Comparison of ENCODE assay signal across 16 cellular contexts in genomic region chr4:109682875-109683274, GRCh38. TPM values are rescaled to one million over a fixed set of nuclear protein-coding genes. Genes with fewer than 3 reads are reported as not detected.
A peak's percentile ranks its signal among the peaks of the same experiment; 100 is the strongest.
DNase-seq lines count a peak whose midpoint lies in the region; ATAC-seq, FAIRE-seq and TF ChIP-seq lines count a peak whose summit lies in the region.
"Had no signal": no experiment of that assay in that cellular context is flagged by ENCODE, and none has a peak within 500 bp of the region (broad histone marks: within the 10 kb centered on the region; RNA-seq: fewer than 3 reads in every experiment).

No MANE protein-coding gene starts in this region.

- H2BK120ac ChIP-seq in H1 (replicated peaks; ENCODE audit: low read depth, low read length) = no peak overlapping the region

- H2BK20ac ChIP-seq in H1 (ENCODE audit: low read length) = no peak overlapping the region

- H3K27me3 ChIP-seq in H1 (replicated peaks in 1 of 4; ENCODE audit: control insufficient read depth in 3 of 4, extremely low read depth in 1 of 4, insufficient read depth in 3 of 4, low read length in 3 of 4) = no peaks in the 10 kb centered on the region

- no peak overlapping the region for H4K8ac ChIP-seq in H1 (ENCODE audit: extremely low read depth, insufficient read depth, low read length)

- TF ChIP-seq CTCF in HEK293 (tag by site-specific recombination; IDR thresholded peaks at IDR 0.05) (no peak), H1 (IDR thresholded peaks at IDR 0.05; ENCODE audit: control extremely low read depth in 1 of 3, insufficient read depth in 1 of 3, low read depth in 1 of 3, low read length in 3 of 3) (no peak)

- no peaks in the 10 kb centered on the region for H3K79me1 ChIP-seq in H1 (ENCODE audit: low read depth, low read length)

- H4K5ac ChIP-seq in H1 (ENCODE audit: insufficient read length, low read depth, low read length) = no peak overlapping the region

- no peak for TF ChIP-seq EP300 in H1 (IDR thresholded peaks at IDR 0.05; ENCODE audit: borderline replicate concordance in 1 of 2, low read depth in 2 of 2, low read length in 2 of 2)

- TF ChIP-seq POLR2A in H1 (IDR thresholded peaks at IDR 0.05; ENCODE audit: control extremely low read depth in 1 of 2, low read depth in 2 of 2, low read length in 2 of 2) = no peak

- CTCF ChIA-PET in HEK293 (lab: Yijun Ruan, JAX) (interaction anchor here (0.9 kb wide), 1 partner anchor 256 kb away, joined by 5 read pairs; no protein-coding TSS in a partner anchor), H1 (lab: Charles Lee; ENCODE audit: partially characterized antibody) (interaction anchor here (0.6 to 1.6 kb wide), 5 partner anchors 16 to 250 kb away, joined by 3 to 4 read pairs (median 3); no protein-coding TSS in a partner anchor)

- no peak for DNase-seq in activated naive CD4-positive, alpha-beta T cell treated with anti-CD3 and anti-CD28 coated beads, Interleukin-2, amount 50 U/mL, for 16 hours
- DNase-seq in H1 (ENCODE audit: low read depth in 1 of 2, low spot score in 2 of 2) (no peak), SK-N-DZ (ENCODE audit: low spot score) (no peak)
- DNase-seq: DMS153, EL, KBM-7, NCI-H1092, NCI-H1694 treated with DMSO at 0.1 percent for 48 hours, NCI-H446, NCI-H748 treated with DMSO at 0.1 percent for 48 hours, PC-9 had no signal

- FAIRE-seq in H1 (lab: Jason Lieb, UNC) = no peak

- peaks cover 19% of the 10 kb centered on the region for H3K36me3 Mint-ChIP-seq in activated naive CD4-positive, alpha-beta T cell treated with anti-CD3 and anti-CD28 coated beads, Interleukin-2, amount 50 U/mL, for 24 hours
- H3K36me3 Mint-ChIP-seq in stimulated activated memory B cell treated with anti-CD40 and anti-IgM and Interleukin-4, amounts not matched to agents 10 μg/mL and 1 μg/mL and 100 μg/mL, for 72 hours = peaks cover 39% of the 10 kb centered on the region

- TF ChIP-seq RAD21 in H1 (IDR thresholded peaks at IDR 0.05 in 1 of 2, conservative IDR thresholded peaks at IDR 0.05 in 1 of 2; ENCODE audit: low read depth in 2 of 2, low read length in 2 of 2) = no peak

- peaks cover 31% of the 10 kb centered on the region for H3K4me1 Mint-ChIP-seq in activated naive CD4-positive, alpha-beta T cell treated with anti-CD3 and anti-CD28 coated beads, Interleukin-2, amount 50 U/mL, for 24 hours
- H3K4me1 Mint-ChIP-seq in stimulated activated memory B cell treated with anti-CD40 and anti-IgM and Interleukin-4, amounts not matched to agents 10 μg/mL and 1 μg/mL and 100 μg/mL, for 72 hours = peaks cover 17% of the 10 kb centered on the region

- no peak overlapping the region for H3K4ac ChIP-seq in H1 (replicated peaks; ENCODE audit: insufficient read length, low read depth, low read length)

- H3K79me2 ChIP-seq in H1 (ENCODE audit: control insufficient read depth in 1 of 2, insufficient read depth in 2 of 2, low read length in 2 of 2) = no peaks in the 10 kb centered on the region

- no peaks in the 10 kb centered on the region for H3K23me2 ChIP-seq in H1 (ENCODE audit: low read depth, low read length)

- no peak overlapping the region for H2AFZ ChIP-seq in H1 (ENCODE audit: low read length)
- H2AFZ ChIP-seq: PC-9 had no signal

- H3K27ac Mint-ChIP-seq in activated naive CD4-positive, alpha-beta T cell treated with anti-CD3 and anti-CD28 coated beads, Interleukin-2, amount 50 U/mL, for 24 hours = peak overlapping the region; percentile 20
- peak overlapping the region; percentile 59 for H3K27ac Mint-ChIP-seq in stimulated activated memory B cell treated with anti-CD40 and anti-IgM and Interleukin-4, amounts not matched to agents 10 μg/mL and 1 μg/mL and 100 μg/mL, for 72 hours

- no peak overlapping the region for H3K56ac ChIP-seq in H1 (replicated peaks; ENCODE audit: insufficient read length, low read depth, low read length)

- H3K4me2 ChIP-seq in H1 (ENCODE audit: insufficient read depth in 1 of 2, low read depth in 2 of 2, low read length in 2 of 2) = peak overlapping the region; percentile 35 to 63; a peak in 2 of 4 replicates
- H3K4me2 ChIP-seq: PC-9 had no signal

- H3K27me3 Mint-ChIP-seq in activated naive CD4-positive, alpha-beta T cell treated with anti-CD3 and anti-CD28 coated beads, Interleukin-2, amount 50 U/mL, for 24 hours = no peaks in the 10 kb centered on the region
- H3K27me3 Mint-ChIP-seq in stimulated activated memory B cell treated with anti-CD40 and anti-IgM and Interleukin-4, amounts not matched to agents 10 μg/mL and 1 μg/mL and 100 μg/mL, for 72 hours = no peaks in the 10 kb centered on the region

- no peak overlapping the region for H3K9ac ChIP-seq in H1 (replicated peaks in 1 of 4; ENCODE audit: extremely low read depth in 1 of 4, low read depth in 3 of 4, low read length in 3 of 4)

- H3K4me3 ChIP-seq in HEK293 (ENCODE audit: low read depth, low read length) (no peak overlapping the region), H1 (ENCODE audit: extremely low read depth in 1 of 4, insufficient read depth in 2 of 4, low read depth in 3 of 4, low read length in 4 of 4) (no peak overlapping the region)
- H3K4me3 ChIP-seq: PC-9 had no signal

- no peak overlapping the region for H3K14ac ChIP-seq in H1 (ENCODE audit: insufficient read length)

- 66% methylated on average over 2 of the region's 2 CpGs; no CpG with 5 or more reads in 1 of the 2 experiments for WGBS in H1 (ENCODE audit: extremely low coverage in 1 of 2, insufficient coverage in 1 of 2, insufficient read length in 1 of 2, insufficient replicate concordance in 2 of 2, low coverage in 1 of 2, low lambda C conversion rate in 2 of 2, missing lambda C conversion rate in 1 of 2), 2 experiments

- H2BK5ac ChIP-seq in H1 (ENCODE audit: low read depth, low read length) = no peak overlapping the region

- H3K4me1 ChIP-seq in HEK293 (ENCODE audit: control insufficient read depth, insufficient read depth, low read length) = no peaks in the 10 kb centered on the region
- peaks cover 0 to 7% (median 3%) of the 10 kb centered on the region in 4 experiments; a peak in 3 of 7 replicates for H3K4me1 ChIP-seq in H1 (replicated peaks in 1 of 4; ENCODE audit: control insufficient read depth in 3 of 4, insufficient read depth in 4 of 4, low read length in 3 of 4)

- no peak overlapping the region for H2AK5ac ChIP-seq in H1 (ENCODE audit: low read depth, low read length)

- peaks cover 0 to 30% of the 10 kb centered on the region in 2 experiments; a peak in 1 of 3 replicates for H3K36me3 ChIP-seq in HEK293 (ENCODE audit: control insufficient read depth in 2 of 2, insufficient read depth in 1 of 2, low read length in 2 of 2)
- peaks cover 0 to 9% (median 1%) of the 10 kb centered on the region in 4 experiments; a peak in 2 of 8 replicates for H3K36me3 ChIP-seq in H1 (ENCODE audit: control insufficient read depth in 2 of 4, insufficient read depth in 4 of 4, low read length in 3 of 4)

- POLR2A ChIA-PET in HEK293 (lab: Yijun Ruan, JAX) = no interaction called here
- POLR2A ChIA-PET in H1 (lab: Charles Lee; ENCODE audit: partially characterized antibody) = interaction anchor here (1.2 to 1.6 kb wide), 2 partner anchors 17 to 19 kb away, joined by 3 to 5 read pairs; no protein-coding TSS in a partner anchor

- H3K9me3 ChIP-seq in HEK293 (ENCODE audit: control insufficient read depth, insufficient read depth, low read depth, low read length) (no peaks in the 10 kb centered on the region), H1 (ENCODE audit: insufficient read depth in 2 of 2, low read depth in 1 of 2, low read length in 1 of 2) (peaks cover 0 to 15% of the 10 kb centered on the region in 2 experiments; a peak in 2 of 4 replicates)

- no peak overlapping the region for H3K4me3 Mint-ChIP-seq in activated naive CD4-positive, alpha-beta T cell treated with anti-CD3 and anti-CD28 coated beads, Interleukin-2, amount 50 U/mL, for 24 hours
- H3K4me3 Mint-ChIP-seq in stimulated activated memory B cell treated with anti-CD40 and anti-IgM and Interleukin-4, amounts not matched to agents 10 μg/mL and 1 μg/mL and 100 μg/mL, for 72 hours = no peak overlapping the region

- H4K91ac ChIP-seq in H1 (replicated peaks; ENCODE audit: insufficient read length, low read length) = no peak overlapping the region

- H2BK12ac ChIP-seq in H1 (ENCODE audit: low read depth, low read length) = no peak overlapping the region

- H3K9me3 Mint-ChIP-seq in activated naive CD4-positive, alpha-beta T cell treated with anti-CD3 and anti-CD28 coated beads, Interleukin-2, amount 50 U/mL, for 24 hours = no peaks in the 10 kb centered on the region
- H3K9me3 Mint-ChIP-seq in stimulated activated memory B cell treated with anti-CD40 and anti-IgM and Interleukin-4, amounts not matched to agents 10 μg/mL and 1 μg/mL and 100 μg/mL, for 72 hours = no peaks in the 10 kb centered on the region

- no peaks in the 10 kb centered on the region for H4K20me1 ChIP-seq in H1 (replicated peaks in 1 of 2; ENCODE audit: control insufficient read depth in 1 of 2, insufficient read depth in 2 of 2, low read length in 2 of 2)

- H2BK15ac ChIP-seq in H1 (ENCODE audit: low read length) = no peak overlapping the region

- no peak overlapping the region for H3K23ac ChIP-seq in H1 (ENCODE audit: insufficient read length)

- ATAC-seq in stimulated activated memory B cell treated with anti-CD40 and anti-IgM and Interleukin-4, amounts not matched to agents 10 μg/mL and 1 μg/mL and 100 μg/mL, for 72 hours = no peak
- no peak for ATAC-seq in GM19452 (IDR thresholded peaks at IDR 0.05; ENCODE audit: unreplicated experiment)

- H3K27ac ChIP-seq in HEK293 (ENCODE audit: extremely low read depth, low read depth, low read length) (no peak overlapping the region), H1 (ENCODE audit: low read depth, low read length) (no peak overlapping the region)
- H3K27ac ChIP-seq: HL-60, PC-9 had no signal

- no peak overlapping the region; the same call in 1 of the 2 replicates for H3K18ac ChIP-seq in H1 (ENCODE audit: extremely low read depth, low read length)

RNA-seq across cellular contexts. Expression of gene CASP6, which starts 20.4 kb away (rescaled TPM):
- 29.5 and 36.4 TPM in 2 replicates for total RNA-seq in H1 (2021; fragmentation: NEBNext Ultra II Directional; extraction: Animal tissue kit (Norgen Biotek cat#: 25700))
- 21.7 and 35.1 TPM in 2 replicates for polyA plus RNA-seq in H1 (2011; rRNA removed)
- polyA plus RNA-seq in H1 (2011; cell fraction: cytosol; rRNA removed) = 35.4 TPM
- 9.7 TPM for polyA plus RNA-seq in H1 (2011; cell fraction: nucleus; rRNA removed)
- polyA plus RNA-seq in H1 (2012, experiment 1 of 2) = 24.1 to 46.6 TPM (median 32.3 TPM) in 4 replicates
- 14.9 TPM for polyA plus RNA-seq in H1 (2012, experiment 2 of 2)
- polyA plus RNA-seq in H1 (2013, experiment 1 of 2) = 27.1 TPM
- polyA plus RNA-seq in H1 (2013, experiment 2 of 2) = 24.7 TPM
- 33.5 and 43.2 TPM in 2 replicates for polyA minus RNA-seq in H1 (2011; rRNA and poly(A)+ RNA removed)
- 20.2 TPM for polyA minus RNA-seq in H1 (2011; cell fraction: cytosol; rRNA and poly(A)+ RNA removed)
- 10.9 TPM for polyA minus RNA-seq in H1 (2011; cell fraction: nucleus; rRNA and poly(A)+ RNA removed)
- polyA plus RNA-seq in SK-N-DZ (2014; cell fraction: cytosol; rRNA removed) = 17.3 and 21.7 TPM in 2 replicates
- polyA plus RNA-seq in SK-N-DZ (2014; cell fraction: nucleus; rRNA removed) = 9.8 and 11.3 TPM in 2 replicates

RNA-seq across cellular contexts. Expression of gene PLA2G12A, which starts 47.0 kb away (rescaled TPM):
- total RNA-seq in H1 (2021; fragmentation: NEBNext Ultra II Directional; extraction: Animal tissue kit (Norgen Biotek cat#: 25700)) = 47.2 and 49.9 TPM in 2 replicates
- 26.6 and 44.3 TPM in 2 replicates for polyA plus RNA-seq in H1 (2011; rRNA removed)
- 32.7 TPM for polyA plus RNA-seq in H1 (2011; cell fraction: cytosol; rRNA removed)
- 82.6 TPM for polyA plus RNA-seq in H1 (2011; cell fraction: nucleus; rRNA removed)
- polyA plus RNA-seq in H1 (2012, experiment 1 of 2) = 49.3 to 55.8 TPM (median 53.8 TPM) in 4 replicates
- polyA plus RNA-seq in H1 (2012, experiment 2 of 2) = 20.4 TPM
- polyA plus RNA-seq in H1 (2013, experiment 1 of 2) = 37.2 TPM
- 38.3 TPM for polyA plus RNA-seq in H1 (2013, experiment 2 of 2)
- 67.4 and 183 TPM in 2 replicates for polyA minus RNA-seq in H1 (2011; rRNA and poly(A)+ RNA removed)
- 34.3 TPM for polyA minus RNA-seq in H1 (2011; cell fraction: cytosol; rRNA and poly(A)+ RNA removed)
- polyA minus RNA-seq in H1 (2011; cell fraction: nucleus; rRNA and poly(A)+ RNA removed) = 154 TPM
- polyA plus RNA-seq in SK-N-DZ (2014; cell fraction: cytosol; rRNA removed) = 6.0 and 11.2 TPM in 2 replicates
- 4.2 and 16.3 TPM in 2 replicates for polyA plus RNA-seq in SK-N-DZ (2014; cell fraction: nucleus; rRNA removed)
